In genomic region chr13:24161010-24161775, GRCh38 we compare ENCODE assay signal across 8 cellular contexts. TPM values are rescaled to one million over a fixed set of nuclear protein-coding genes. Genes with fewer than 3 reads are reported as not detected.
DNase-seq lines count a peak whose midpoint lies in the region; ATAC-seq and TF ChIP-seq lines count a peak whose summit lies in the region.

No MANE protein-coding gene starts in this region.

- CTCF ChIA-PET in T-cell (lab: Charles Lee): interaction anchor here (0.6 to 1.2 kb wide), 5 partner anchors 14 to 132 kb away, joined by 3 to 5 read pairs (median 3); no protein-coding TSS in a partner anchor

- DNase-seq in AG20443 (ENCODE audit: low spot score) (peak; percentile 34), T-cell (peak in 31 of 34 experiments; percentile 3 to 56 (median 24)), astrocyte of the spinal cord (ENCODE audit: low read depth, low spot score) (peak; percentile 27), immature natural killer cell (peak in 1 of 3 donors; percentile 43), NCI-H1048 (lab: John Stamatoyannopoulos, UW) (no peak)
- DNase-seq in stimulated activated CD4-positive, alpha-beta T cell treated with anti-CD3 and anti-CD28 coated beads, Interleukin-15, amount 100 ng/mL, for 48 hours (ENCODE audit: low read depth in 2 of 2): peak; percentile 6 to 29

- H3K4me3 Mint-ChIP-seq in T-cell: peak overlapping the region; percentile 76 to 87 (median 86)
- peak overlapping the region; percentile 75 to 84 (median 82) for H3K4me3 Mint-ChIP-seq in immature natural killer cell

- peak overlapping the region; percentile 84 for H3K4me3 ChIP-seq in astrocyte of the spinal cord (ENCODE audit: low read depth, low read length)

- H3K27ac Mint-ChIP-seq in T-cell (no peak overlapping the region), immature natural killer cell (no peak overlapping the region)

- H3K9me3 Mint-ChIP-seq in T-cell (no peaks in the 10 kb centered on the region), immature natural killer cell (no peaks in the 10 kb centered on the region)

- POLR2A ChIA-PET in T-cell (lab: Charles Lee): no interaction called here

- no peak for TF ChIP-seq CTCF in astrocyte of the spinal cord (IDR thresholded peaks at IDR 0.05; ENCODE audit: low read depth, low read length)

- H3K36me3 Mint-ChIP-seq in T-cell: peaks cover 3% of the 10 kb centered on the region
- H3K36me3 Mint-ChIP-seq in immature natural killer cell: peaks cover 0 to 3% (median 0%) of the 10 kb centered on the region in 3 donors

- H3K4me1 Mint-ChIP-seq in T-cell (peaks cover 13 to 22% (median 15%) of the 10 kb centered on the region in 3 donors), immature natural killer cell (peaks cover 14% of the 10 kb centered on the region in 2 donors)

- H3K27me3 Mint-ChIP-seq in T-cell (peaks cover 3 to 4% of the 10 kb centered on the region in 2 donors), immature natural killer cell (ENCODE audit: low read depth in 3 of 3) (peaks cover 3 to 16% (median 12%) of the 10 kb centered on the region in 3 donors)

- ATAC-seq in GM19324 (IDR thresholded peaks at IDR 0.05; ENCODE audit: low FRiP score, unreplicated experiment) (peak; percentile 51), HG03442 (IDR thresholded peaks at IDR 0.05; ENCODE audit: unreplicated experiment) (peak; percentile 38), T-cell (replicated peaks in 1 of 4) (peak; percentile 56 to 69 (median 64))

- in situ Hi-C loops in astrocyte of the spinal cord (cut with HindIII; ENCODE audit: low sequenced_read_pairs): no loop called here

RNA-seq across cellular contexts. Expression of gene SPATA13, which starts 0.7 kb away (rescaled TPM):
- total RNA-seq in T-cell: 100 to 1,000 TPM in 3 of 5 donors, 10 to 100 TPM in 2; 90.3 to 109 (median 104) TPM
- 100 to 1,000 TPM in 1 of 3 donors, 10 to 100 TPM in 2; 19.0 to 112 (median 65.6) TPM for polyA plus RNA-seq in immature natural killer cell
